In the genomic region with DNA sequence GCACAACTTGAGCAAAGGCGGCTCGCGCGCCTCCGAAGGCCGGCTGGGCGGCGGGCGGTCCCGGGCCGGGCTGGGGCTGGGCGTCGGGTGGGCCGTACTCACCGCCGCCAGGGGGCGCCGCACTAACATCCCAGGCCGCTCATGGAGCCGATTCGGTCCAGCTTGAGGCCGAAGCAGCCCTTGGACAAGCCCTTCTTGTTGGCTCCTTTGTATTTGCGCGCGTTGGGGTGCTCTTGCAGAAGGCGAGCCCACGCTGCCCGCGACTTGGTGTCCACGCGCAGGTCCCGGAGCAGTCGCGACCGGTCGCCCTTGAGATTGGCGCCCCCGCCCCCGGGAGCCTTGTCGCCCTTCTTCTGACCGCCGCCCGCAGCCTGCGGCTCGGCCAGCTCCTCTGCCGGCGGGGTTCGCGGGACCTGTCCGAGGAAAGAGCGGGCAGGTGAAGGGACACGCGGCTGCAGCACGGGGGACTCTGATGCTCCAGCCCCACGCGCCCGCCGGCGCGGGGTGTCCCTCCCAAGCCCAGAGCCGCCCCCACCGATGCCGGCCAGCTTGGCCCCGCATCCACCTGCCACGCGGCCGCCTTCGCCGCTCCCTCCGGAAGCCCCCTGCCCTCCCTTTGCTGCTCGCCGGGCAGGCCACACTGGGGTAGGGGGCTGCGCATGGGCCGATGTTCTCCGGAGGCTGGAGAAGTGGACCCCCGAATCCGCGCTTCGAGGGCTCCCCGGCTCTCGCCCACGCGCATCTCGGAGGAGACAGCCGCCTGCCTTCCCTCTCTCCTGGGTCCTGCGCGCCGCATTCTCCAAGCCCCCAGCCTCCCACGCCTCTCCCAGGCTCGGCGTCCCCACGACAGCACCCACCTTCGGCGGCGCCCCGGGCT, we compare ENCODE assay signal across 8 cellular contexts. TPM values are rescaled to one million over a fixed set of nuclear protein-coding genes. Genes with fewer than 3 reads are reported as not detected.
DNase-seq lines count a peak whose midpoint lies in the region; ATAC-seq and TF ChIP-seq lines count a peak whose summit lies in the region.

No MANE protein-coding gene starts in this region.

- DNase-seq in BJ (ENCODE audit: low read depth), result no peak
- DNase-seq in NCI-H2196 treated with DMSO at 0.1 percent for 48 hours (lab: John Stamatoyannopoulos, UW; ENCODE audit: unreplicated experiment), result peak; percentile 61
- peak; percentile 59 to 64 for DNase-seq in activated CD4-positive, alpha-beta T cell treated with anti-CD3 and anti-CD28 coated beads for 4 hours
- DNase-seq in colonic mucosa, result peak; percentile 83
- DNase-seq in kidney tubule cell (ENCODE audit: low spot score), result peak; percentile 78
- peak; percentile 81 for DNase-seq in stimulated activated CD4-positive, alpha-beta T cell treated with anti-CD3 and anti-CD28 coated beads, Interleukin-15, amount 100 ng/mL, for 24 hours

- H3K36me3 ChIP-seq in BJ (ENCODE audit: control insufficient read depth, insufficient read depth, low read length), result no peaks in the 10 kb centered on the region
- H3K36me3 ChIP-seq in colonic mucosa, result no peaks in the 10 kb centered on the region

- H3K4me1 ChIP-seq in colonic mucosa, result peaks cover 9% of the 10 kb centered on the region

- H3K9me3 ChIP-seq in colonic mucosa, result no peaks in the 10 kb centered on the region

- H3K27me3 ChIP-seq in BJ (ENCODE audit: control insufficient read depth, insufficient read depth, low read length) (peaks cover 39% of the 10 kb centered on the region), colonic mucosa (peaks cover 41% of the 10 kb centered on the region)

- H3K9ac ChIP-seq in colonic mucosa (ENCODE audit: low read depth in 2 of 2, low read length in 2 of 2), result peak overlapping the region in 1 of 2 donors; percentile 36

- intact Hi-C loops in colonic mucosa (cut with DNase I), result loop anchor here (5.0 kb wide), 1 partner anchor 217 kb away; no protein-coding TSS in a partner anchor

- peak overlapping the region; percentile 32 for H3K4me3 ChIP-seq in BJ (ENCODE audit: low read depth, low read length)
- H3K4me3 ChIP-seq in colonic mucosa, result peak overlapping the region; percentile 37

- no peak overlapping the region for H3K27ac ChIP-seq in colonic mucosa

- POLR2A ChIA-PET in BJ (lab: Charles Lee), result no interaction called here

- ATAC-seq in GM21528 (IDR thresholded peaks at IDR 0.05; ENCODE audit: low FRiP score, unreplicated experiment), result peak; percentile 56
- no peak for ATAC-seq in HG02763 (IDR thresholded peaks at IDR 0.05; ENCODE audit: unreplicated experiment)

- TF ChIP-seq CTCF in BJ (IDR thresholded peaks at IDR 0.05; ENCODE audit: insufficient read depth, low read depth, low read length) (peak; percentile 72), colonic mucosa (IDR thresholded peaks at IDR 0.05) (peak; percentile 92)

- CTCF ChIA-PET in BJ (lab: Yijun Ruan, JAX), result interaction anchor here (0.9 to 13.5 kb wide), 36 partner anchors 9 to 517 kb away, joined by 3 to 186 read pairs (median 6); no protein-coding TSS in a partner anchor

RNA-seq across cellular contexts. Expression of a gene that starts 0.7 kb away (rescaled TPM):
- not detected in 2 replicates for polyA plus RNA-seq in BJ (2011; rRNA removed)
- polyA minus RNA-seq in BJ (2011; rRNA and poly(A)+ RNA removed), result not detected in 2 replicates
- 1 to 10 TPM in 1 of 2 donors, not detected in 1; 3.2 TPM for total RNA-seq in colonic mucosa

RNA-seq across cellular contexts. Expression of a gene that starts 36.0 kb away (rescaled TPM):
- 8.2 and 12.4 TPM in 2 replicates for polyA plus RNA-seq in BJ (2011; rRNA removed)
- 8.8 and 10.6 TPM in 2 replicates for polyA minus RNA-seq in BJ (2011; rRNA and poly(A)+ RNA removed)
- total RNA-seq in colonic mucosa, result 10 to 100 TPM; 22.6 to 32.3 TPM
